ENCODE assay signal across 9 cellular contexts in the genomic region with DNA sequence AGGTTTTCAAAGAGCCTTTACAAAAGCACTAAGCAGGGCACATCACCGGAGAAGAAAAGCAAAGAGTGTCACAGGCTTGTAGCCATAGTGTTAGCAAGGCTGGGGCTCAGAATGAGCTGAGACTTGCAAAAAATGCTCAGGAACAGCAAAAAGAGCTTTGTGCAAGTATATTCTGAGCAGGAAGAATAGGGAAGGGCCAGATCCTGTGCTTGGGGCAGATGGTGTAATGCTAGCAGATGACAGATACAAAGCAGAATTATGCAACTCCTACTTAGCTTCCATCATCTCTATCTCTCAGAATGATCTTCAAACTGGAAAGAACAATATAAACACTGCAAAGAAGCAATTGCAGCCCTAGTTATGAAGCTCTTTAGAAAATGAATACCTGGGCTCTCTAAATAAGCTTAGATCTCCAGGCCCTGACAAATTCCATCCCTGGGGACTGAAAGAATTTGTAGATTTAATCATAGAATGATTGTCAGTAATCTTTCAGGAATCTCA. TPM values are rescaled to one million over a fixed set of nuclear protein-coding genes. Genes with fewer than 3 reads are reported as not detected.
DNase-seq lines count a peak whose midpoint lies in the region; ATAC-seq and TF ChIP-seq lines count a peak whose summit lies in the region.
"Had no signal": no experiment of that assay in that cellular context is flagged by ENCODE, and none has a peak within 500 bp of the region (broad histone marks: within the 10 kb centered on the region; RNA-seq: fewer than 3 reads in every experiment).

No MANE protein-coding gene starts in this region.

- H3K4me3 Mint-ChIP-seq in activated CD8-positive, alpha-beta memory T cell treated with anti-CD3 and anti-CD28 coated beads, Interleukin-2, amount 10 ng/mL, durations not matched to agents 7 days and 5 days: peak overlapping the region; percentile 19
- H3K4me3 Mint-ChIP-seq in T-helper 2 cell treated with Interferon-gamma antibody and Interleukin-4, amounts not matched to agents 5 μg/mL and 100 μg/mL, for 36 hours: peak overlapping the region; percentile 73

- peaks cover 0 to 34% (median 0%) of the 10 kb centered on the region in 9 donors for H3K4me1 ChIP-seq in heart right ventricle
- H3K4me1 ChIP-seq in spleen: peaks cover 0 to 21% (median 13%) of the 10 kb centered on the region in 6 donors
- H3K4me1 ChIP-seq: ascending aorta had no signal

- H3K9me3 Mint-ChIP-seq in activated CD8-positive, alpha-beta memory T cell treated with anti-CD3 and anti-CD28 coated beads, Interleukin-2, amount 10 ng/mL, durations not matched to agents 7 days and 5 days (ENCODE audit: low read depth): no peaks in the 10 kb centered on the region
- no peaks in the 10 kb centered on the region for H3K9me3 Mint-ChIP-seq in T-helper 2 cell treated with Interferon-gamma antibody and Interleukin-4, amounts not matched to agents 5 μg/mL and 100 μg/mL, for 36 hours

- peak overlapping the region; percentile 89 for H3K27ac Mint-ChIP-seq in activated CD8-positive, alpha-beta memory T cell treated with anti-CD3 and anti-CD28 coated beads, Interleukin-2, amount 10 ng/mL, durations not matched to agents 7 days and 5 days
- H3K27ac Mint-ChIP-seq in T-helper 2 cell treated with Interferon-gamma antibody and Interleukin-4, amounts not matched to agents 5 μg/mL and 100 μg/mL, for 36 hours: peak overlapping the region; percentile 96

- no peaks in the 10 kb centered on the region for H3K36me3 ChIP-seq in heart right ventricle
- H3K36me3 ChIP-seq in spleen: no peaks in the 10 kb centered on the region
- H3K36me3 ChIP-seq: ascending aorta had no signal

- 69 to 82% methylated on average over 1 of the region's 1 CpG for WGBS in heart right ventricle, 2 donors
- 46 to 72% (median 53%) methylated on average over 1 of the region's 1 CpG for WGBS in spleen, 5 donors

- H3K4me3 ChIP-seq in heart right ventricle (no peak overlapping the region), spleen (peak overlapping the region in 1 of 8 donors; percentile 3)
- H3K4me3 ChIP-seq: ascending aorta had no signal

- H3K36me3 Mint-ChIP-seq in activated CD8-positive, alpha-beta memory T cell treated with anti-CD3 and anti-CD28 coated beads, Interleukin-2, amount 10 ng/mL, durations not matched to agents 7 days and 5 days: no peaks in the 10 kb centered on the region
- H3K36me3 Mint-ChIP-seq in T-helper 2 cell treated with Interferon-gamma antibody and Interleukin-4, amounts not matched to agents 5 μg/mL and 100 μg/mL, for 36 hours (ENCODE audit: low read depth): no peaks in the 10 kb centered on the region

- CTCF ChIA-PET in activated CD8-positive, alpha-beta memory T cell treated with anti-CD3 and anti-CD28 coated beads, Interleukin-2, amount 10 ng/mL, durations not matched to agents 7 days and 5 days (lab: Charles Lee): interaction anchor here (1.1 to 4.8 kb wide), 6 partner anchors 11 to 380 kb away, joined by 3 to 38 read pairs (median 5); no protein-coding TSS in a partner anchor

- no peak for DNase-seq in activated CD8-positive, alpha-beta memory T cell treated with anti-CD3 and anti-CD28 coated beads, Interleukin-2, amount 10 ng/mL, durations not matched to agents 7 days and 5 days
- no peak for DNase-seq in activated CD8-positive, alpha-beta memory T cell treated with anti-CD3 and anti-CD28 coated beads for 24 hours
- no peak for DNase-seq in T-helper 2 cell treated with Interferon-gamma antibody and Interleukin-4, amounts not matched to agents 5 μg/mL and 100 μg/mL, for 36 hours (ENCODE audit: low spot score)
- peak in 1 of 2 donors; percentile 14 for DNase-seq in heart right ventricle
- no peak for DNase-seq in spleen
- no peak for DNase-seq in NCI-H187 (lab: John Stamatoyannopoulos, UW)
- DNase-seq in NCI-H128 (lab: John Stamatoyannopoulos, UW; ENCODE audit: unreplicated experiment): no peak

- TF ChIP-seq POLR2A in spleen (IDR thresholded peaks at IDR 0.05): no peak

- H3K27me3 Mint-ChIP-seq in activated CD8-positive, alpha-beta memory T cell treated with anti-CD3 and anti-CD28 coated beads, Interleukin-2, amount 10 ng/mL, durations not matched to agents 7 days and 5 days: no peaks in the 10 kb centered on the region
- no peaks in the 10 kb centered on the region for H3K27me3 Mint-ChIP-seq in T-helper 2 cell treated with Interferon-gamma antibody and Interleukin-4, amounts not matched to agents 5 μg/mL and 100 μg/mL, for 36 hours (ENCODE audit: low read depth)

- H3K27ac ChIP-seq in heart right ventricle (peak overlapping the region in 2 of 10 donors; percentile 39 to 89), spleen (peak overlapping the region in 7 of 8 donors; percentile 51 to 80 (median 75))
- H3K27ac ChIP-seq: ascending aorta had no signal

- peak; percentile 50 for ATAC-seq in activated CD8-positive, alpha-beta memory T cell treated with anti-CD3 and anti-CD28 coated beads, Interleukin-2, amount 10 ng/mL, durations not matched to agents 7 days and 5 days
- peak in 7 of 8 donors; percentile 41 to 82 (median 70) for ATAC-seq in heart right ventricle
- ATAC-seq in GM21381 (IDR thresholded peaks at IDR 0.05; ENCODE audit: unreplicated experiment): no peak

- intact Hi-C loops in heart right ventricle (cut with DNase I) (no loop called here), spleen (cut with DNase I; ENCODE audit: low total_unique reads) (no loop called here)

- H3K27me3 ChIP-seq in heart right ventricle (peaks cover 0 to 39% (median 13%) of the 10 kb centered on the region in 7 donors), spleen (replicated peaks in 1 of 7) (no peaks in the 10 kb centered on the region)
- H3K27me3 ChIP-seq: ascending aorta had no signal

- H3K9me3 ChIP-seq in heart right ventricle: no peaks in the 10 kb centered on the region
- H3K9me3 ChIP-seq in spleen: no peaks in the 10 kb centered on the region
- H3K9me3 ChIP-seq: ascending aorta had no signal

- no peak for TF ChIP-seq CTCF in heart right ventricle (IDR thresholded peaks at IDR 0.05)
- TF ChIP-seq CTCF in spleen (IDR thresholded peaks at IDR 0.05 in 8 of 11, conservative IDR thresholded peaks at IDR 0.05 in 3 of 11): no peak

- peaks cover 23% of the 10 kb centered on the region for H3K4me1 Mint-ChIP-seq in activated CD8-positive, alpha-beta memory T cell treated with anti-CD3 and anti-CD28 coated beads, Interleukin-2, amount 10 ng/mL, durations not matched to agents 7 days and 5 days
- peaks cover 35% of the 10 kb centered on the region for H3K4me1 Mint-ChIP-seq in T-helper 2 cell treated with Interferon-gamma antibody and Interleukin-4, amounts not matched to agents 5 μg/mL and 100 μg/mL, for 36 hours (ENCODE audit: low read depth)

RNA-seq across cellular contexts. Expression of a gene that starts 23.7 kb away (rescaled TPM):
- 10 to 100 TPM; 15.9 to 29.7 TPM for total RNA-seq in activated CD8-positive, alpha-beta memory T cell treated with anti-CD3 and anti-CD28 coated beads, Interleukin-2, amount 10 ng/mL, durations not matched to agents 7 days and 5 days
- total RNA-seq in heart right ventricle (1 to 10 TPM; 4.2 to 7.5 (median 5.7) TPM), spleen (10 to 100 TPM; 12.7 to 25.2 (median 22.4) TPM)
- polyA plus RNA-seq in heart right ventricle (1 to 10 TPM; 1.5 to 2.3 TPM), spleen (1 to 10 TPM; 3.7 to 4.9 (median 4.5) TPM)
